ENCODE assay signal across 12 cellular contexts in genomic region chr15:77456746-77457618, GRCh38. TPM values are rescaled to one million over a fixed set of nuclear protein-coding genes. Genes with fewer than 3 reads are reported as not detected.
DNase-seq lines count a peak whose midpoint lies in the region; ATAC-seq and TF ChIP-seq lines count a peak whose summit lies in the region.
"Had no signal": no experiment of that assay in that cellular context is flagged by ENCODE, and none has a peak within 500 bp of the region (broad histone marks: within the 10 kb centered on the region; RNA-seq: fewer than 3 reads in every experiment).

No MANE protein-coding gene starts in this region.

- H3K36me3 ChIP-seq in BLaER1 treated with 17β-estradiol and CSF1 and Interleukin-3, amounts not matched to agents 10 nM and 100 nM: peaks cover 32 to 44% (median 38%) of the 10 kb centered on the region in 11 experiments
- H3K36me3 ChIP-seq in KMS-11 (ENCODE audit: insufficient read depth) (no peaks in the 10 kb centered on the region), ascending aorta (no peaks in the 10 kb centered on the region), mesenchymal stem cell (ENCODE audit: control insufficient read depth in 1 of 2, insufficient read depth in 2 of 2, low read depth in 1 of 2, low read length in 2 of 2) (peaks cover 3 to 30% of the 10 kb centered on the region in 2 experiments), mucosa of descending colon (ENCODE audit: low read depth) (no peaks in the 10 kb centered on the region)

- H3K23ac ChIP-seq in mesenchymal stem cell (ENCODE audit: low read length in 2 of 2): no peak overlapping the region

- H2AFZ ChIP-seq in KMS-11 (ENCODE audit: low read depth): no peak overlapping the region
- H2AFZ ChIP-seq in mesenchymal stem cell (ENCODE audit: low read depth, low read length): no peak overlapping the region

- peaks cover 14% of the 10 kb centered on the region for H3K79me1 ChIP-seq in mesenchymal stem cell (replicated peaks; ENCODE audit: low read length, poor library complexity, severe bottlenecking)

- peak overlapping the region in 1 of 2 experiments; percentile 52 for H3K18ac ChIP-seq in mesenchymal stem cell (ENCODE audit: low read depth in 1 of 2, low read length in 2 of 2)

- H3K79me2 ChIP-seq in KMS-11 (ENCODE audit: insufficient read depth, low read depth): no peaks in the 10 kb centered on the region

- peak overlapping the region in 1 of 11 experiments; percentile 4; a peak in 1 of 22 replicates for H3K9ac ChIP-seq in BLaER1 treated with 17β-estradiol and CSF1 and Interleukin-3, amounts not matched to agents 10 nM and 100 nM
- H3K9ac ChIP-seq in KMS-11 (no peak overlapping the region), mesenchymal stem cell (ENCODE audit: low read length) (peak overlapping the region; percentile 83)

- no peaks in the 10 kb centered on the region for H3K9me3 ChIP-seq in BLaER1 treated with 17β-estradiol and CSF1 and Interleukin-3, amounts not matched to agents 10 nM and 100 nM (replicated peaks in 1 of 11)
- no peaks in the 10 kb centered on the region for H3K9me3 ChIP-seq in ascending aorta
- no peaks in the 10 kb centered on the region for H3K9me3 ChIP-seq in mesenchymal stem cell (ENCODE audit: control insufficient read depth, low read length)
- no peaks in the 10 kb centered on the region for H3K9me3 ChIP-seq in mucosa of descending colon
- H3K9me3 ChIP-seq: suprapubic skin had no signal

- H3K27ac ChIP-seq in BLaER1 treated with 17β-estradiol and CSF1 and Interleukin-3, amounts not matched to agents 10 nM and 100 nM: peak overlapping the region in 5 of 11 experiments; percentile 1 to 30 (median 4); a peak in 4 of 22 replicates
- H3K27ac ChIP-seq in KMS-11: peak overlapping the region; percentile 54
- H3K27ac ChIP-seq in ascending aorta: peak overlapping the region; percentile 68 to 77
- peak overlapping the region; percentile 93 for H3K27ac ChIP-seq in mesenchymal stem cell (ENCODE audit: low read length, poor library complexity, severe bottlenecking)

- no peak overlapping the region for H4K8ac ChIP-seq in mesenchymal stem cell (ENCODE audit: low read length)

- H4K20me1 ChIP-seq in BLaER1 treated with 17β-estradiol and CSF1 and Interleukin-3, amounts not matched to agents 10 nM and 100 nM: peaks cover 0 to 18% (median 0%) of the 10 kb centered on the region in 11 experiments; a peak in 3 of 22 replicates
- H4K20me1 ChIP-seq in KMS-11 (ENCODE audit: insufficient read depth): peaks cover 8% of the 10 kb centered on the region; the same call in 1 of the 2 replicates

- peak overlapping the region; percentile 3 to 69 (median 52); a peak in 18 of 22 replicates for H3K4me2 ChIP-seq in BLaER1 treated with 17β-estradiol and CSF1 and Interleukin-3, amounts not matched to agents 10 nM and 100 nM
- H3K4me2 ChIP-seq in KMS-11 (peak overlapping the region; percentile 63), mesenchymal stem cell (ENCODE audit: low read length, poor library complexity, severe bottlenecking) (no peak overlapping the region)

- intact Hi-C loops in ascending aorta (cut with DNase I) (loop anchor here (5.0 kb wide), 1 partner anchor 40 kb away; no protein-coding TSS in a partner anchor), mucosa of descending colon (cut with DNase I, micrococcal nuclease) (no loop called here)

- H3K14ac ChIP-seq in mesenchymal stem cell (ENCODE audit: low read length in 2 of 2): no peak overlapping the region

- no peak overlapping the region for H2BK120ac ChIP-seq in mesenchymal stem cell (ENCODE audit: low read depth, low read length)

- no peak overlapping the region for H3K4me3 ChIP-seq in BLaER1 treated with 17β-estradiol and CSF1 and Interleukin-3, amounts not matched to agents 10 nM and 100 nM
- H3K4me3 ChIP-seq in KMS-11 (IDR thresholded peaks at IDR 0.05; ENCODE audit: insufficient read depth, low read depth, low read length): no peak overlapping the region
- no peak overlapping the region for H3K4me3 ChIP-seq in ascending aorta
- H3K4me3 ChIP-seq in mesenchymal stem cell (ENCODE audit: insufficient read depth in 1 of 2, low read depth in 1 of 2, low read length in 2 of 2): no peak overlapping the region
- no peak overlapping the region for H3K4me3 ChIP-seq in mucosa of descending colon
- H3K4me3 ChIP-seq: coronary artery, suprapubic skin had no signal

- no peak overlapping the region for H2BK15ac ChIP-seq in mesenchymal stem cell (ENCODE audit: low read depth, poor library complexity, severe bottlenecking)

- H2BK12ac ChIP-seq in mesenchymal stem cell (ENCODE audit: low read length in 2 of 2): no peak overlapping the region

- no peak for TF ChIP-seq CTCF in KMS-11 (conservative IDR thresholded peaks at IDR 0.05; ENCODE audit: low read depth, low read length)
- TF ChIP-seq CTCF in ascending aorta (IDR thresholded peaks at IDR 0.05): no peak
- TF ChIP-seq CTCF in omental fat pad (IDR thresholded peaks at IDR 0.05): no peak
- TF ChIP-seq CTCF in mucosa of descending colon (IDR thresholded peaks at IDR 0.05): no peak

- DNase-seq in ascending aorta (ENCODE audit: low spot score in 2 of 2): no peak
- peak; percentile 41 for DNase-seq in mesenchymal stem cell
- DNase-seq in omental fat pad (ENCODE audit: low spot score): no peak
- no peak for DNase-seq in KG1 (lab: John Stamatoyannopoulos, UW)
- DNase-seq in mucosa of descending colon: no peak
- DNase-seq: naive B cell; stimulated activated CD4-positive, alpha-beta T cell treated with anti-CD3 and anti-CD28 coated beads, Interleukin-2, amount 100 ng/mL, for 48 hours had no signal

- peaks cover 12 to 26% (median 22%) of the 10 kb centered on the region in 10 experiments for H3K4me1 ChIP-seq in BLaER1 treated with 17β-estradiol and CSF1 and Interleukin-3, amounts not matched to agents 10 nM and 100 nM
- H3K4me1 ChIP-seq in KMS-11 (ENCODE audit: low read depth, poor library complexity, severe bottlenecking): peaks cover 33% of the 10 kb centered on the region
- peaks cover 0 to 27% of the 10 kb centered on the region in 2 donors for H3K4me1 ChIP-seq in ascending aorta
- peaks cover 3% of the 10 kb centered on the region for H3K4me1 ChIP-seq in mesenchymal stem cell (ENCODE audit: control insufficient read depth, insufficient read depth, low read depth, low read length)
- H3K4me1 ChIP-seq in mucosa of descending colon (ENCODE audit: low read depth): peaks cover 6% of the 10 kb centered on the region

- no peak overlapping the region for H3K4ac ChIP-seq in mesenchymal stem cell (ENCODE audit: low read depth in 1 of 2, low read length in 2 of 2)

- peak overlapping the region; percentile 88 for H2AK5ac ChIP-seq in mesenchymal stem cell (ENCODE audit: low read length, severe bottlenecking)

- peak overlapping the region; percentile 52 for H2BK5ac ChIP-seq in mesenchymal stem cell (ENCODE audit: low read depth, low read length, poor library complexity, severe bottlenecking)

- ATAC-seq in omental fat pad (ENCODE audit: low FRiP score) (no peak), HG03354 (IDR thresholded peaks at IDR 0.05; ENCODE audit: poor library complexity, severe bottlenecking, unreplicated experiment) (no peak), mucosa of descending colon (no peak)

- no peak overlapping the region for H4K91ac ChIP-seq in mesenchymal stem cell (ENCODE audit: low read length)

- 82% methylated on average over 5 of the region's 6 CpGs for WGBS in mesenchymal stem cell

- no peaks in the 10 kb centered on the region for H3K27me3 ChIP-seq in BLaER1 treated with 17β-estradiol and CSF1 and Interleukin-3, amounts not matched to agents 10 nM and 100 nM
- H3K27me3 ChIP-seq in KMS-11 (ENCODE audit: insufficient read depth, low read depth) (no peaks in the 10 kb centered on the region), ascending aorta (no peaks in the 10 kb centered on the region), mesenchymal stem cell (ENCODE audit: control insufficient read depth in 1 of 2, insufficient read depth in 1 of 2, low read length in 2 of 2) (no peaks in the 10 kb centered on the region)
- H3K27me3 ChIP-seq: suprapubic skin had no signal

RNA-seq across cellular contexts. Expression of gene HMG20A, which starts 36.3 kb away (rescaled TPM):
- 17.7 TPM for total RNA-seq in ascending aorta
- polyA plus RNA-seq in mesenchymal stem cell (2013, experiment 1 of 2): 32.9 TPM
- polyA plus RNA-seq in mesenchymal stem cell (2013, experiment 2 of 2): 31.7 TPM
- 10 to 100 TPM; 20.2 to 58.3 (median 31.2) TPM for total RNA-seq in omental fat pad
- total RNA-seq in mucosa of descending colon: 10 to 100 TPM; 27.5 to 37.1 (median 34.7) TPM

RNA-seq across cellular contexts. Expression of gene PEAK1, which starts 37.1 kb away (rescaled TPM):
- 53.7 TPM for total RNA-seq in ascending aorta
- polyA plus RNA-seq in mesenchymal stem cell (2013, experiment 1 of 2): 14.1 TPM
- polyA plus RNA-seq in mesenchymal stem cell (2013, experiment 2 of 2): 12.8 TPM
- 10 to 100 TPM; 37.8 to 75.3 (median 55.0) TPM for total RNA-seq in omental fat pad
- 10 to 100 TPM; 47.9 to 75.3 (median 65.7) TPM for total RNA-seq in mucosa of descending colon
